8 cellular contexts compared by ENCODE assay signal in genomic region chr13:31742102-31742695, GRCh38. TPM values are rescaled to one million over a fixed set of nuclear protein-coding genes. Genes with fewer than 3 reads are reported as not detected.
DNase-seq lines count a peak whose midpoint lies in the region; ATAC-seq lines count a peak whose summit lies in the region.

No MANE protein-coding gene starts in this region.

- H3K4me3 Mint-ChIP-seq in activated naive CD8-positive, alpha-beta T cell treated with anti-CD3 and anti-CD28 coated beads for 36 hours: no peak overlapping the region

- DNase-seq in Daoy (ENCODE audit: low read depth): peak; percentile 61
- DNase-seq in KG1 (lab: John Stamatoyannopoulos, UW): peak; percentile 55
- peak; percentile 69 for DNase-seq in SK-MEL-5 (ENCODE audit: low read depth, low spot score)
- peak; percentile 41 for DNase-seq in activated naive CD8-positive, alpha-beta T cell treated with anti-CD3 and anti-CD28 coated beads for 36 hours
- peak; percentile 49 for DNase-seq in left cardiac atrium
- peak; percentile 43 for DNase-seq in renal cortical epithelial cell (ENCODE audit: low read depth)

- H3K4me1 Mint-ChIP-seq in activated naive CD8-positive, alpha-beta T cell treated with anti-CD3 and anti-CD28 coated beads for 36 hours: peaks cover 2% of the 10 kb centered on the region

- ATAC-seq in GM21526 (IDR thresholded peaks at IDR 0.05; ENCODE audit: low FRiP score, unreplicated experiment) (peak; percentile 82), left cardiac atrium (peak; percentile 74 to 88), HG02678 (IDR thresholded peaks at IDR 0.05; ENCODE audit: unreplicated experiment) (no peak)

- H3K27me3 Mint-ChIP-seq in activated naive CD8-positive, alpha-beta T cell treated with anti-CD3 and anti-CD28 coated beads for 36 hours: peaks cover 14% of the 10 kb centered on the region

- in situ Hi-C loops in SK-MEL-5 (cut with HindIII; ENCODE audit: low pct_unique_long_range_greater_than_20kb, low sequenced_read_pairs): no loop called here

- no peaks in the 10 kb centered on the region for H3K9me3 Mint-ChIP-seq in activated naive CD8-positive, alpha-beta T cell treated with anti-CD3 and anti-CD28 coated beads for 36 hours

- H3K36me3 Mint-ChIP-seq in activated naive CD8-positive, alpha-beta T cell treated with anti-CD3 and anti-CD28 coated beads for 36 hours: no peaks in the 10 kb centered on the region

- intact Hi-C loops in left cardiac atrium (cut with DNase I): loop anchor here (5.0 to 10.0 kb wide), 4 partner anchors 205 to 507 kb away; no protein-coding TSS in a partner anchor

- no peak overlapping the region for H3K27ac Mint-ChIP-seq in activated naive CD8-positive, alpha-beta T cell treated with anti-CD3 and anti-CD28 coated beads for 36 hours

RNA-seq across cellular contexts. Expression of gene RXFP2, which starts 2.9 kb away (rescaled TPM):
- total RNA-seq in Daoy (2014; rRNA removed; shearing (Covaris generic)): not detected in 2 replicates
- not detected in 2 replicates for total RNA-seq in SK-MEL-5 (2014; rRNA removed; shearing (Covaris generic))
- polyA plus RNA-seq in SK-MEL-5 (2015; cell fraction: cytosol; rRNA removed): not detected in 2 replicates
- not detected in 2 replicates for polyA plus RNA-seq in SK-MEL-5 (2015; cell fraction: nucleus; rRNA removed)
- total RNA-seq in activated naive CD8-positive, alpha-beta T cell treated with anti-CD3 and anti-CD28 coated beads for 36 hours: not detected
- not detected for total RNA-seq in left cardiac atrium
- total RNA-seq in renal cortical epithelial cell: not detected in 2 replicates
